Comparison of ENCODE assay signal across 8 cellular contexts in genomic region chr5:127228540-127229184, GRCh38.
A peak's percentile ranks its signal among the peaks of the same experiment; 100 is the strongest.
DNase-seq lines count a peak whose midpoint lies in the region; ATAC-seq and TF ChIP-seq lines count a peak whose summit lies in the region.

No MANE protein-coding gene starts in this region.

- H3K36me3 ChIP-seq in colonic mucosa = no peaks in the 10 kb centered on the region
- H3K36me3 ChIP-seq in mucosa of descending colon (ENCODE audit: low read depth) = no peaks in the 10 kb centered on the region

- TF ChIP-seq CTCF in colonic mucosa (IDR thresholded peaks at IDR 0.05) (no peak), mucosa of descending colon (IDR thresholded peaks at IDR 0.05) (no peak)

- ATAC-seq in mucosa of descending colon = peak; percentile 1

- H3K27me3 ChIP-seq in colonic mucosa = no peaks in the 10 kb centered on the region

- no peaks in the 10 kb centered on the region for H3K9me3 ChIP-seq in colonic mucosa
- H3K9me3 ChIP-seq in mucosa of descending colon = no peaks in the 10 kb centered on the region

- H3K9ac ChIP-seq in colonic mucosa (ENCODE audit: low read depth in 2 of 2, low read length in 2 of 2) = peak overlapping the region in 1 of 2 donors; percentile 70

- peak overlapping the region; percentile 45 for H3K4me3 ChIP-seq in colonic mucosa
- H3K4me3 ChIP-seq in mucosa of descending colon = no peak overlapping the region

- DNase-seq in AG08395 (ENCODE audit: low spot score) (peak; percentile 2), HuH-7.5 (ENCODE audit: low spot score) (peak; percentile 34), colonic mucosa (no peak), mucosa of descending colon (peak in 2 of 3 donors; percentile 19 to 33), GM19238 (ENCODE audit: insufficient read length, low spot score) (no peak), SKM-1 treated with dmso at 0.1 percent for 144 hours (lab: John Stamatoyannopoulos, UW; ENCODE audit: unreplicated experiment) (no peak), AG08396 (ENCODE audit: low spot score) (no peak)
- no peak for DNase-seq in stimulated activated CD4-positive, alpha-beta T cell treated with anti-CD3 and anti-CD28 coated beads, Interleukin-4, amount 100 ng/mL, for 24 hours

- peak overlapping the region; percentile 72 for H3K27ac ChIP-seq in colonic mucosa

- intact Hi-C loops in colonic mucosa (cut with DNase I) (no loop called here), mucosa of descending colon (cut with DNase I, micrococcal nuclease) (no loop called here)

- H3K4me1 ChIP-seq in colonic mucosa = no peaks in the 10 kb centered on the region
- H3K4me1 ChIP-seq in mucosa of descending colon (ENCODE audit: low read depth) = no peaks in the 10 kb centered on the region

Comparison
In these comparisons a context has a peak if more than half of its experiments do, and no peak if none do; other contexts are left out.
1. DNase-seq: peak in AG08395 (single experiment), HuH-7.5 (single experiment) and mucosa of descending colon (2 of 3); none in colonic mucosa (single experiment), GM19238 (single experiment), SKM-1 treated with dmso at 0.1 percent for 144 hours (single experiment), stimulated activated CD4-positive, alpha-beta T cell treated with anti-CD3 and anti-CD28 coated beads, Interleukin-4, amount 100 ng/mL, for 24 hours (single experiment) and AG08396 (single experiment).